In the genomic region with DNA sequence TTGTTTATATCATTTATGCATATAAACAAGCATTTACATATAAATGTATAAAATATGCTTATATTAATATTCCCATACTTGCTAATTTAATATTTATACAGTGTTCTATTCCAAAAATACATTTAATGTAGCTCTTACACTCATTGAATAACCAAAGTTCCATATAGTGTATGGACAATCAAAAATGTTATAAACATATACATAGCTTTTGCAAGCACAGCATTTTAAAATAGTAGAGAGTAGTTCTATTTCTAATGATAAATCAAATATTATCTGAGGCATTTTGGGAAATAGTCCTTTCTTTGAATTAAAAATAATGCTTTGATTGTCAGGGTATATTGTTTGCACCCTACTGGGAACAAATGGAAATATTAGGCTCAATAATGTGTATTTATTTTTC, we compare ENCODE assay signal across 2 cellular contexts.
TF ChIP-seq lines count a peak whose summit lies in the region.

No MANE protein-coding gene starts in this region.

TF ChIP-seq in HepG2, 621 proteins besides CTCF, POLR2A, EP300 and RAD21:
- TF ChIP-seq MAFF (IDR thresholded peaks at IDR 0.05; ENCODE audit: low read depth, low read length) = peak; percentile 40; the same call in 1 of the 2 replicates
- TF ChIP-seq PLRG1 (conservative IDR thresholded peaks at IDR 0.05) = no peak
- peak; percentile 27 to 69 for TF ChIP-seq MAFK (conservative IDR thresholded peaks at IDR 0.05 in 1 of 2, IDR thresholded peaks at IDR 0.05 in 1 of 2; ENCODE audit: low read length in 2 of 2)

TF ChIP-seq in K562, 482 proteins besides CTCF, POLR2A, EP300 and RAD21:
- TF ChIP-seq ZNF316 (IDR thresholded peaks at IDR 0.05) (peak; percentile 34; the same call in 1 of the 2 replicates), ZNF277 (CRISPR knock-in tag; IDR thresholded peaks at IDR 0.05; ENCODE audit: borderline replicate concordance) (no peak)
